Comparison of ENCODE assay signal across 17 cellular contexts in genomic region chr18:23451011-23451410, GRCh38. TPM values are rescaled to one million over a fixed set of nuclear protein-coding genes. Genes with fewer than 3 reads are reported as not detected.
DNase-seq lines count a peak whose midpoint lies in the region; ATAC-seq and TF ChIP-seq lines count a peak whose summit lies in the region.
"Had no signal": no experiment of that assay in that cellular context is flagged by ENCODE, and none has a peak within 500 bp of the region (broad histone marks: within the 10 kb centered on the region; RNA-seq: fewer than 3 reads in every experiment).

No MANE protein-coding gene starts in this region.

- no peak overlapping the region for H2BK5ac ChIP-seq in IMR-90 (ENCODE audit: low read depth, low read length, poor library complexity, severe bottlenecking)
- no peak overlapping the region for H2BK5ac ChIP-seq in neuronal stem cell (ENCODE audit: low read length)
- no peak overlapping the region for H2BK5ac ChIP-seq in H9 (ENCODE audit: insufficient read length, low read length)

- TF ChIP-seq CTCF in GM12865 (IDR thresholded peaks at IDR 0.05; ENCODE audit: insufficient read depth, low read depth, low read length, missing control alignments) = no peak
- no peak for TF ChIP-seq CTCF in IMR-90 (conservative IDR thresholded peaks at IDR 0.05; ENCODE audit: low read depth, low read length)
- TF ChIP-seq CTCF in WERI-Rb-1 (IDR thresholded peaks at IDR 0.05; ENCODE audit: low read depth, low read length) = no peak
- TF ChIP-seq CTCF in H9 (conservative IDR thresholded peaks at IDR 0.05) = no peak

- no peak overlapping the region for H3K4me2 ChIP-seq in IMR-90 (ENCODE audit: low read depth, low read length)
- H3K4me2 ChIP-seq in neuronal stem cell (ENCODE audit: insufficient read depth, low read length, poor library complexity, severe bottlenecking) = no peak overlapping the region
- H3K4me2 ChIP-seq in H9 (ENCODE audit: insufficient read depth, insufficient read length, low read length) = no peak overlapping the region

- no peaks in the 10 kb centered on the region for H3K9me3 Mint-ChIP-seq in central memory CD8-positive, alpha-beta T cell
- no peaks in the 10 kb centered on the region for H3K9me3 Mint-ChIP-seq in H9
- H3K9me3 Mint-ChIP-seq: CD4-positive, alpha-beta T cell had no signal

- no peak for TF ChIP-seq POLR2A in IMR-90 (IDR thresholded peaks at IDR 0.05; ENCODE audit: low read depth, low read length)

- H3K36me3 ChIP-seq in IMR-90 (ENCODE audit: control insufficient read depth, insufficient read depth, low read length) = peaks cover 3% of the 10 kb centered on the region
- peaks cover 0 to 3% of the 10 kb centered on the region in 2 donors for H3K36me3 ChIP-seq in neuronal stem cell (replicated peaks in 1 of 2; ENCODE audit: control insufficient read depth in 2 of 2, insufficient read depth in 2 of 2, low read length in 2 of 2)
- H3K36me3 ChIP-seq in WERI-Rb-1 = peaks cover 13% of the 10 kb centered on the region

- ATAC-seq in IMR-90 (ENCODE audit: low read depth) = no peak
- no peak for ATAC-seq in central memory CD8-positive, alpha-beta T cell (replicated peaks; ENCODE audit: extremely low read depth, poor library complexity, severe bottlenecking)
- no peak for ATAC-seq in GM19463 (IDR thresholded peaks at IDR 0.05; ENCODE audit: unreplicated experiment)
- ATAC-seq: HCT116, PC-3 had no signal

- POLR2A ChIA-PET in IMR-90 (lab: Charles Lee; ENCODE audit: unreplicated experiment) = no interaction called here

- H3K9me1 ChIP-seq in IMR-90 (ENCODE audit: insufficient read depth, low read length) = peaks cover 3% of the 10 kb centered on the region; the same call in 1 of the 2 replicates

- H3K27ac ChIP-seq in IMR-90 (ENCODE audit: insufficient read depth, low read length) (no peak overlapping the region), neuronal stem cell (replicated peaks; ENCODE audit: low read length) (no peak overlapping the region), WERI-Rb-1 (no peak overlapping the region), H9 (ENCODE audit: insufficient read length, low read depth, low read length) (no peak overlapping the region)

- H3K23ac ChIP-seq in IMR-90 (ENCODE audit: low read depth, low read length) (no peak overlapping the region), neuronal stem cell (ENCODE audit: low read depth, low read length, poor library complexity) (no peak overlapping the region), H9 (ENCODE audit: insufficient read length, low read depth, low read length) (no peak overlapping the region)

- peaks cover 3% of the 10 kb centered on the region for H3K23me2 ChIP-seq in H9 (ENCODE audit: insufficient read length, low read depth, low read length, poor library complexity, severe bottlenecking)

- H2BK120ac ChIP-seq in IMR-90 (ENCODE audit: low read depth, low read length) (no peak overlapping the region), neuronal stem cell (ENCODE audit: low read depth, low read length) (no peak overlapping the region), H9 (ENCODE audit: low read depth, low read length, poor library complexity, severe bottlenecking) (no peak overlapping the region)

- H2AK5ac ChIP-seq in IMR-90 (ENCODE audit: low read depth, low read length) (peak overlapping the region; percentile 13; the same call in 1 of the 2 replicates), neuronal stem cell (ENCODE audit: low read depth, low read length) (no peak overlapping the region), H9 (ENCODE audit: insufficient read length, low read length) (no peak overlapping the region)

- H3K4me1 ChIP-seq in IMR-90 (ENCODE audit: control insufficient read depth, insufficient read depth, low read length) = no peaks in the 10 kb centered on the region; the same call in none of the 2 replicates
- peaks cover 0 to 5% of the 10 kb centered on the region in 2 donors for H3K4me1 ChIP-seq in neuronal stem cell (ENCODE audit: control insufficient read depth in 2 of 2, insufficient read depth in 1 of 2, low read depth in 1 of 2, low read length in 2 of 2)
- H3K4me1 ChIP-seq in H9 (ENCODE audit: insufficient read depth, low read length) = no peaks in the 10 kb centered on the region

- H3T11ph ChIP-seq in H9 (ENCODE audit: low read length) = no peak overlapping the region

- CTCF ChIA-PET in IMR-90 (lab: Yijun Ruan, JAX) = no interaction called here

- H3K27ac Mint-ChIP-seq in central memory CD8-positive, alpha-beta T cell (ENCODE audit: low read depth) = peak overlapping the region; percentile 26
- H3K27ac Mint-ChIP-seq in H9 = peak overlapping the region in 1 of 3 experiments; percentile 85; a peak in 1 of 7 replicates
- H3K27ac Mint-ChIP-seq: CD4-positive, alpha-beta T cell had no signal

- H2BK20ac ChIP-seq in IMR-90 (ENCODE audit: low read depth, low read length) (no peak overlapping the region), H9 (ENCODE audit: low read depth, low read length, poor library complexity, severe bottlenecking) (no peak overlapping the region)

- H3K14ac ChIP-seq in IMR-90 (replicated peaks; ENCODE audit: low read depth, low read length) (no peak overlapping the region), neuronal stem cell (ENCODE audit: low read length) (no peak overlapping the region), H9 (ENCODE audit: insufficient read depth, low read length) (no peak overlapping the region)

- H3K79me1 ChIP-seq in IMR-90 (ENCODE audit: low read depth in 1 of 2, low read length in 2 of 2) (peaks cover 2 to 9% of the 10 kb centered on the region in 2 experiments; a peak in 3 of 4 replicates), neuronal stem cell (ENCODE audit: low read depth, low read length) (peaks cover 4% of the 10 kb centered on the region), H9 (ENCODE audit: insufficient read depth, low read depth, low read length, poor library complexity, severe bottlenecking) (no peaks in the 10 kb centered on the region)

- H4K8ac ChIP-seq in IMR-90 (ENCODE audit: low read depth in 2 of 2, low read length in 2 of 2) (no peak overlapping the region), neuronal stem cell (ENCODE audit: low read depth, low read length) (no peak overlapping the region), H9 (replicated peaks; ENCODE audit: insufficient read length, low read depth, low read length) (no peak overlapping the region)

- H3K4ac ChIP-seq in IMR-90 (ENCODE audit: low read depth, low read length) = no peak overlapping the region
- no peak overlapping the region for H3K4ac ChIP-seq in neuronal stem cell (ENCODE audit: low read length)
- H3K4ac ChIP-seq in H9 (ENCODE audit: low read depth, low read length) = no peak overlapping the region

- dilution Hi-C loops in IMR-90 (cut with HindIII; ENCODE audit: low sequenced_read_pairs, unreplicated experiment) = no loop called here

- H3K9me3 ChIP-seq in IMR-90 (ENCODE audit: control insufficient read depth, insufficient read depth, low read length) (peaks cover 1% of the 10 kb centered on the region; the same call in 1 of the 2 replicates), neuronal stem cell (replicated peaks in 1 of 2; ENCODE audit: control insufficient read depth in 2 of 2, insufficient read depth in 1 of 2, low read depth in 1 of 2, low read length in 2 of 2) (no peaks in the 10 kb centered on the region), WERI-Rb-1 (ENCODE audit: severe bottlenecking) (no peaks in the 10 kb centered on the region), H9 (ENCODE audit: control insufficient read depth, low read depth, low read length) (no peaks in the 10 kb centered on the region)

- no TSS peak for BruUV-seq in IMR-90 (replicated peaks; lab: Mats Ljungman, UMichigan)

- H3K4me1 Mint-ChIP-seq in central memory CD8-positive, alpha-beta T cell = peaks cover 33% of the 10 kb centered on the region
- peaks cover 15 to 16% of the 10 kb centered on the region in 2 experiments for H3K4me1 Mint-ChIP-seq in H9

- H2AFZ ChIP-seq in IMR-90 (replicated peaks; ENCODE audit: low read length, poor library complexity) (peak overlapping the region; percentile 57), neuronal stem cell (ENCODE audit: low read length) (no peak overlapping the region), H9 (ENCODE audit: low read length) (no peak overlapping the region)

- no peak overlapping the region for H3K9ac ChIP-seq in IMR-90 (ENCODE audit: low read depth, low read length)
- no peak overlapping the region for H3K9ac ChIP-seq in neuronal stem cell (ENCODE audit: low read depth, low read length, poor library complexity)
- H3K9ac ChIP-seq in H9 (ENCODE audit: extremely low read depth, insufficient read length, low read length) = no peak overlapping the region

- H3K36me3 Mint-ChIP-seq in central memory CD8-positive, alpha-beta T cell (ENCODE audit: insufficient read depth) = peaks cover 20% of the 10 kb centered on the region
- no peaks in the 10 kb centered on the region for H3K36me3 Mint-ChIP-seq in H9 (ENCODE audit: insufficient read depth in 1 of 3, low read depth in 3 of 3)

- in situ Hi-C loops in IMR-90 (cut with MboI; ENCODE audit: low sequenced_read_pairs) = no loop called here

- WGBS in IMR-90 (ENCODE audit: extremely low coverage in 2 of 2, insufficient read length in 1 of 2), 2 experiments = 100% methylated on average over 2 of the region's 18 CpGs; no CpG with 5 or more reads in 1 of the 2 experiments
- WGBS in neuronal stem cell (ENCODE audit: extremely low coverage in 2 of 2, insufficient read length in 2 of 2, insufficient replicate concordance in 1 of 2), 2 donors = no CpG with 5 or more reads among the region's 18 CpGs
- WGBS in H9 (ENCODE audit: extremely low coverage, insufficient read length, low lambda C conversion rate) = no CpG with 5 or more reads among the region's 18 CpGs

- H2AK9ac ChIP-seq in IMR-90 (replicated peaks; ENCODE audit: low read depth, low read length, poor library complexity) = no peak overlapping the region

- no peak overlapping the region for H3K4me3 Mint-ChIP-seq in central memory CD8-positive, alpha-beta T cell
- no peak overlapping the region for H3K4me3 Mint-ChIP-seq in H9

- H4K91ac ChIP-seq in IMR-90 (ENCODE audit: insufficient read depth, low read depth, low read length) (no peak overlapping the region), neuronal stem cell (ENCODE audit: low read depth, low read length, poor library complexity) (peak overlapping the region; percentile 38), H9 (ENCODE audit: insufficient read length, low read depth, low read length) (no peak overlapping the region)

- intact Hi-C loops in IMR-90 (cut with micrococcal nuclease) = no loop called here

- no peaks in the 10 kb centered on the region for H3K27me3 Mint-ChIP-seq in central memory CD8-positive, alpha-beta T cell
- H3K27me3 Mint-ChIP-seq in H9 (ENCODE audit: low read depth) = no peaks in the 10 kb centered on the region
- H3K27me3 Mint-ChIP-seq: B cell; CD4-positive, alpha-beta T cell had no signal

- TF ChIP-seq RAD21 in IMR-90 (IDR thresholded peaks at IDR 0.05; ENCODE audit: low read length) = no peak

- no peak overlapping the region for H2BK15ac ChIP-seq in IMR-90 (ENCODE audit: low read depth, low read length)
- no peak overlapping the region for H2BK15ac ChIP-seq in neuronal stem cell (ENCODE audit: low read length)
- no peak overlapping the region for H2BK15ac ChIP-seq in H9 (ENCODE audit: low read depth, low read length)

- H2BK12ac ChIP-seq in neuronal stem cell (ENCODE audit: low read length) = no peak overlapping the region
- no peak overlapping the region for H2BK12ac ChIP-seq in H9 (ENCODE audit: insufficient read length, low read depth, low read length)

- H4K20me1 ChIP-seq in IMR-90 (ENCODE audit: insufficient read depth, low read length) = peaks cover 16% of the 10 kb centered on the region; the same call in 1 of the 2 replicates
- H4K20me1 ChIP-seq in H9 (ENCODE audit: control insufficient read depth, insufficient read depth, insufficient read length) = no peaks in the 10 kb centered on the region

- H4K5ac ChIP-seq in IMR-90 (ENCODE audit: low read depth, low read length) (no peak overlapping the region), H9 (ENCODE audit: insufficient read length, low read depth, low read length) (no peak overlapping the region)

- H3K4me3 ChIP-seq in GM12865 (ENCODE audit: low read depth, low read length) (peak overlapping the region; percentile 95), IMR-90 (ENCODE audit: insufficient read depth, low read depth, low read length) (no peak overlapping the region), neuronal stem cell (ENCODE audit: low read length in 2 of 2) (no peak overlapping the region), WERI-Rb-1 (ENCODE audit: low read depth, low read length) (no peak overlapping the region)

- DNase-seq in GM12865 (ENCODE audit: low read depth) (peak; percentile 32), IMR-90 (no peak), neuronal stem cell (ENCODE audit: low spot score) (no peak), WERI-Rb-1 (no peak), H9 (no peak), cortex of kidney (lab: John Stamatoyannopoulos, UW) (no peak)
- DNase-seq in central memory CD8-positive, alpha-beta T cell (ENCODE audit: low spot score in 2 of 2) = no peak
- DNase-seq: CD4-positive, alpha-beta T cell; KG1; NCI-H1048; NCI-H146; NCI-H2081; NCI-H748 treated with DMSO at 0.1 percent for 48 hours; PC-3 had no signal

- H3K56ac ChIP-seq in IMR-90 (ENCODE audit: extremely low read depth, insufficient read depth, low read length) (no peak overlapping the region), H9 (ENCODE audit: insufficient read length, low read depth, low read length) (no peak overlapping the region)

- H3K79me2 ChIP-seq in H9 (ENCODE audit: insufficient read depth, low read length) = peaks cover 5% of the 10 kb centered on the region; the same call in 1 of the 2 replicates

- H3K18ac ChIP-seq in IMR-90 (ENCODE audit: low read depth, low read length) (no peak overlapping the region), neuronal stem cell (ENCODE audit: low read length) (no peak overlapping the region), H9 (ENCODE audit: insufficient read length, low read depth, low read length) (no peak overlapping the region)

- H3K27me3 ChIP-seq in IMR-90 (ENCODE audit: control insufficient read depth, insufficient read depth, low read length) (peaks cover 4% of the 10 kb centered on the region; the same call in 1 of the 2 replicates), neuronal stem cell (ENCODE audit: control insufficient read depth in 3 of 3, insufficient read depth in 3 of 3, low read depth in 1 of 3, low read length in 3 of 3) (no peaks in the 10 kb centered on the region), WERI-Rb-1 (ENCODE audit: insufficient read depth, low read depth, severe bottlenecking) (no peaks in the 10 kb centered on the region), H9 (ENCODE audit: insufficient read depth, low read length) (no peaks in the 10 kb centered on the region)

RNA-seq across cellular contexts. Expression of gene RIOK3, which starts 2.1 kb away (rescaled TPM):
- 38.9 and 61.4 TPM in 2 replicates for total RNA-seq in IMR-90 (2012; rRNA removed)
- 18.1 and 21.5 TPM in 2 replicates for polyA plus RNA-seq in IMR-90 (2012; rRNA removed)
- polyA plus RNA-seq in IMR-90 (2012; cell fraction: cytosol; rRNA removed) = 4.7 and 14.1 TPM in 2 replicates
- polyA plus RNA-seq in IMR-90 (2012; cell fraction: nucleus; rRNA removed; ENCODE audit: low replicate concordance) = 36.7 and 41.9 TPM in 2 replicates
- polyA plus RNA-seq in neuronal stem cell (2013, experiment 1 of 2) = 18.9 TPM
- polyA plus RNA-seq in neuronal stem cell (2013, experiment 2 of 2) = 20.2 TPM
- total RNA-seq in H9 (2021) = 30.8 and 34.6 TPM in 2 replicates

RNA-seq across cellular contexts. Expression of gene RMC1, which starts 52.3 kb away (rescaled TPM):
- total RNA-seq in IMR-90 (2012; rRNA removed) (13.9 and 14.2 TPM in 2 replicates), H9 (2021) (20.9 and 21.3 TPM in 2 replicates)
- 12.8 and 18.0 TPM in 2 replicates for polyA plus RNA-seq in IMR-90 (2012; rRNA removed)
- 8.6 and 10.1 TPM in 2 replicates for polyA plus RNA-seq in IMR-90 (2012; cell fraction: cytosol; rRNA removed)
- 29.6 and 50.9 TPM in 2 replicates for polyA plus RNA-seq in IMR-90 (2012; cell fraction: nucleus; rRNA removed; ENCODE audit: low replicate concordance)
- polyA plus RNA-seq in neuronal stem cell (2013, experiment 1 of 2) = 22.7 TPM
- polyA plus RNA-seq in neuronal stem cell (2013, experiment 2 of 2) = 20.9 TPM
